ENCODE assay signal across 1 cellular context in the genomic region with DNA sequence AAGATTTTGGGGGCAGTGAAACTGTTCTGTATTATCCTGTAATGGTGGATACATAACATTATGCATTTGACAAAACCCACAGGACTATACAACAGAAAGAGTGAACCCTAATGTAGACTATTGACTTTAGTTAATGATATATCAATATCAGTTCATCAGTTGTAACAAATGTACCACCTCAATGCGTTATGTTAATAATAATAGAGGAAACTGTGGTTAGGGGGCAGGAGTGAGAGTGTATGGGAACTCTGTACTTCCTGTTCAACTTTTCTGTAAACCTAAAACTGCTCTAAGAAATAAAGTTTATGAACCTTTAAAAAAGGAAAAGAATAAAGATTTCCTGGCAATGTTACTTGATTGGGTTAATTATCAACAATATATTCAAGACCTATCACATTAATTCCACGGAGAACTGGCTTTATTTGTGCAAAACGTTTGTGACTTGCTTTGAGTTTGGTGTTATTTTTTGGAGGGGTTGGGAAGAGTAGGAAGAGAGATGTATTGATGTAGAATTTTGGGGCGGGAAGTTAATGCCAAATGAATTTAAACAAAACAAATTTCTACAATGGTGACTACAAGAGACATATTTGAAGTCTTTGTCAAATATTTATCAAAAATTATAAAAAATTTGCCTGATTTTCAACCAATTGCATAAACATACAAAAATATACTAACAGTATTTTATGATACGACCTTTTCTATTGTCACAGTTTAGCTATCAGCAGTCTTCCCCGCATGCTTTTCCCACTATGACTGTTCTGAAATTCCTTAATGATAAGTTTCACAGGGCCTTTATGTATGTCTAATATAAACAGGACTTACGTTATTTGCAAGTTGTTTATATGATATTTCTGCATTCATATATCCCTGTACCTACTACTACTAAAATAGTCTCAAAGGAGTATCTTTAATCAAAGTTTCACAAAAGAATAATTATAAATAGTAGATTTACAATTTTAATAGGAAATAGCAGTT.
TF ChIP-seq lines count a peak whose summit lies in the region.

No MANE protein-coding gene starts in this region.

TF ChIP-seq in GM23338, 12 proteins besides CTCF, POLR2A, EP300 and RAD21 (continued from another document):
- TF ChIP-seq, protein P1, sequence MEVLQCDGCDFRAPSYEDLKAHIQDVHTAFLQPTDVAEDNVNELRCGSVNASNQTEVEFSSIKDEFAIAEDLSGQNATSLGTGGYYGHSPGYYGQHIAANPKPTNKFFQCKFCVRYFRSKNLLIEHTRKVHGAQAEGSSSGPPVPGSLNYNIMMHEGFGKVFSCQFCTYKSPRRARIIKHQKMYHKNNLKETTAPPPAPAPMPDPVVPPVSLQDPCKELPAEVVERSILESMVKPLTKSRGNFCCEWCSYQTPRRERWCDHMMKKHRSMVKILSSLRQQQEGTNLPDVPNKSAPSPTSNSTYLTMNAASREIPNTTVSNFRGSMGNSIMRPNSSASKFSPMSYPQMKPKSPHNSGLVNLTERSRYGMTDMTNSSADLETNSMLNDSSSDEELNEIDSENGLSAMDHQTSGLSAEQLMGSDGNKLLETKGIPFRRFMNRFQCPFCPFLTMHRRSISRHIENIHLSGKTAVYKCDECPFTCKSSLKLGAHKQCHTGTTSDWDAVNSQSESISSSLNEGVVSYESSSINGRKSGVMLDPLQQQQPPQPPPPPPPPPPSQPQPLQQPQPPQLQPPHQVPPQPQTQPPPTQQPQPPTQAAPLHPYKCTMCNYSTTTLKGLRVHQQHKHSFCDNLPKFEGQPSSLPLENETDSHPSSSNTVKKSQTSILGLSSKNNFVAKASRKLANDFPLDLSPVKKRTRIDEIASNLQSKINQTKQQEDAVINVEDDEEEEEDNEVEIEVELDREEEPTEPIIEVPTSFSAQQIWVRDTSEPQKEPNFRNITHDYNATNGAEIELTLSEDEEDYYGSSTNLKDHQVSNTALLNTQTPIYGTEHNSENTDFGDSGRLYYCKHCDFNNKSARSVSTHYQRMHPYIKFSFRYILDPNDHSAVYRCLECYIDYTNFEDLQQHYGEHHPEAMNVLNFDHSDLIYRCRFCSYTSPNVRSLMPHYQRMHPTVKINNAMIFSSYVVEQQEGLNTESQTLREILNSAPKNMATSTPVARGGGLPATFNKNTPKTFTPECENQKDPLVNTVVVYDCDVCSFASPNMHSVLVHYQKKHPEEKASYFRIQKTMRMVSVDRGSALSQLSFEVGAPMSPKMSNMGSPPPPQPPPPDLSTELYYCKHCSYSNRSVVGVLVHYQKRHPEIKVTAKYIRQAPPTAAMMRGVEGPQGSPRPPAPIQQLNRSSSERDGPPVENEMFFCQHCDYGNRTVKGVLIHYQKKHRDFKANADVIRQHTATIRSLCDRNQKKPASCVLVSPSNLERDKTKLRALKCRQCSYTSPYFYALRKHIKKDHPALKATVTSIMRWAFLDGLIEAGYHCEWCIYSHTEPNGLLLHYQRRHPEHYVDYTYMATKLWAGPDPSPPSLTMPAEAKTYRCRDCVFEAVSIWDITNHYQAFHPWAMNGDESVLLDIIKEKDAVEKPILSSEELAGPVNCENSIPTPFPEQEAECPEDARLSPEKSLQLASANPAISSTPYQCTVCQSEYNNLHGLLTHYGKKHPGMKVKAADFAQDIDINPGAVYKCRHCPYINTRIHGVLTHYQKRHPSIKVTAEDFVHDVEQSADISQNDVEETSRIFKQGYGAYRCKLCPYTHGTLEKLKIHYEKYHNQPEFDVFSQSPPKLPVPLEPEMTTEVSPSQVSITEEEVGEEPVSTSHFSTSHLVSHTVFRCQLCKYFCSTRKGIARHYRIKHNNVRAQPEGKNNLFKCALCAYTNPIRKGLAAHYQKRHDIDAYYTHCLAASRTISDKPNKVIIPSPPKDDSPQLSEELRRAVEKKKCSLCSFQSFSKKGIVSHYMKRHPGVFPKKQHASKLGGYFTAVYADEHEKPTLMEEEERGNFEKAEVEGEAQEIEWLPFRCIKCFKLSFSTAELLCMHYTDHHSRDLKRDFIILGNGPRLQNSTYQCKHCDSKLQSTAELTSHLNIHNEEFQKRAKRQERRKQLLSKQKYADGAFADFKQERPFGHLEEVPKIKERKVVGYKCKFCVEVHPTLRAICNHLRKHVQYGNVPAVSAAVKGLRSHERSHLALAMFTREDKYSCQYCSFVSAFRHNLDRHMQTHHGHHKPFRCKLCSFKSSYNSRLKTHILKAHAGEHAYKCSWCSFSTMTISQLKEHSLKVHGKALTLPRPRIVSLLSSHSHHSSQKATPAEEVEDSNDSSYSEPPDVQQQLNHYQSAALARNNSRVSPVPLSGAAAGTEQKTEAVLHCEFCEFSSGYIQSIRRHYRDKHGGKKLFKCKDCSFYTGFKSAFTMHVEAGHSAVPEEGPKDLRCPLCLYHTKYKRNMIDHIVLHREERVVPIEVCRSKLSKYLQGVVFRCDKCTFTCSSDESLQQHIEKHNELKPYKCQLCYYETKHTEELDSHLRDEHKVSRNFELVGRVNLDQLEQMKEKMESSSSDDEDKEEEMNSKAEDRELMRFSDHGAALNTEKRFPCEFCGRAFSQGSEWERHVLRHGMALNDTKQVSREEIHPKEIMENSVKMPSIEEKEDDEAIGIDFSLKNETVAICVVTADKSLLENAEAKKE (CRISPR knock-in tag; IDR thresholded peaks at IDR 0.05) = no peak
- TF ChIP-seq EZH2 (IDR thresholded peaks at IDR 0.05; ENCODE audit: low read depth, unreplicated experiment) (no peak), STAT1 (IDR thresholded peaks at IDR 0.05; ENCODE audit: unreplicated experiment) (no peak), POLR2AphosphoS5 (IDR thresholded peaks at IDR 0.05; ENCODE audit: low read depth) (no peak), ZNF114 (CRISPR knock-in tag; IDR thresholded peaks at IDR 0.05) (no peak), ZNF331 (CRISPR knock-in tag; IDR thresholded peaks at IDR 0.05; ENCODE audit: low read depth) (no peak), NANOG (IDR thresholded peaks at IDR 0.05; ENCODE audit: borderline replicate concordance) (no peak), EZH2phosphoT487 (IDR thresholded peaks at IDR 0.05; ENCODE audit: unreplicated experiment) (no peak)
- TF ChIP-seq, protein P2, sequence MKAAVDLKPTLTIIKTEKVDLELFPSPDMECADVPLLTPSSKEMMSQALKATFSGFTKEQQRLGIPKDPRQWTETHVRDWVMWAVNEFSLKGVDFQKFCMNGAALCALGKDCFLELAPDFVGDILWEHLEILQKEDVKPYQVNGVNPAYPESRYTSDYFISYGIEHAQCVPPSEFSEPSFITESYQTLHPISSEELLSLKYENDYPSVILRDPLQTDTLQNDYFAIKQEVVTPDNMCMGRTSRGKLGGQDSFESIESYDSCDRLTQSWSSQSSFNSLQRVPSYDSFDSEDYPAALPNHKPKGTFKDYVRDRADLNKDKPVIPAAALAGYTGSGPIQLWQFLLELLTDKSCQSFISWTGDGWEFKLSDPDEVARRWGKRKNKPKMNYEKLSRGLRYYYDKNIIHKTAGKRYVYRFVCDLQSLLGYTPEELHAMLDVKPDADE (IDR thresholded peaks at IDR 0.05) = no peak
